In genomic region chr5:14178671-14179211, GRCh38 we compare ENCODE assay signal across 11 cellular contexts. TPM values are rescaled to one million over a fixed set of nuclear protein-coding genes. Genes with fewer than 3 reads are reported as not detected.
A peak's percentile ranks its signal among the peaks of the same experiment; 100 is the strongest.
DNase-seq lines count a peak whose midpoint lies in the region; ATAC-seq and TF ChIP-seq lines count a peak whose summit lies in the region.
"Had no signal": no experiment of that assay in that cellular context is flagged by ENCODE, and none has a peak within 500 bp of the region (broad histone marks: within the 10 kb centered on the region; RNA-seq: fewer than 3 reads in every experiment).

No MANE protein-coding gene starts in this region.

- H3K4me1 ChIP-seq in upper lobe of right lung, result peaks cover 24% of the 10 kb centered on the region

- DNase-seq in GM04503 (ENCODE audit: low read depth), result peak; percentile 78
- DNase-seq in RWPE1 (ENCODE audit: low spot score), result no peak
- DNase-seq in fibroblast of gingiva (ENCODE audit: low read depth), result peak; percentile 39
- no peak for DNase-seq in omental fat pad (ENCODE audit: low spot score)
- DNase-seq in activated T-cell treated with anti-CD3 and anti-CD28 coated beads, Interleukin-2, amount 50 U/mL, for 24 hours, result no peak
- DNase-seq in activated T-cell treated with anti-CD3 and anti-CD28 coated beads for 4 hours, result no peak
- no peak for DNase-seq in upper lobe of right lung
- DNase-seq in C1 segment of cervical spinal cord (lab: John Stamatoyannopoulos, UW), result no peak
- DNase-seq: cerebellar nuclear complex, NCI-H1092, psoas muscle had no signal

- no peaks in the 10 kb centered on the region for H3K36me3 ChIP-seq in upper lobe of right lung

- ATAC-seq in omental fat pad (ENCODE audit: low FRiP score) (peak; percentile 60), upper lobe of right lung (no peak)

- no peaks in the 10 kb centered on the region for H3K36me3 Mint-ChIP-seq in activated T-cell treated with anti-CD3 and anti-CD28 coated beads, Interleukin-2, amount 50 U/mL, for 24 hours (ENCODE audit: low read depth)

- peaks cover 11% of the 10 kb centered on the region for H3K27me3 Mint-ChIP-seq in activated T-cell treated with anti-CD3 and anti-CD28 coated beads, Interleukin-2, amount 50 U/mL, for 24 hours

- H3K9me3 ChIP-seq in upper lobe of right lung, result no peaks in the 10 kb centered on the region
- H3K9me3 ChIP-seq: psoas muscle had no signal

- intact Hi-C loops in upper lobe of right lung (cut with DNase I), result no loop called here

- H3K4me3 ChIP-seq in upper lobe of right lung, result no peak overlapping the region
- H3K4me3 ChIP-seq: psoas muscle had no signal

- H3K27ac ChIP-seq in RWPE1 (peak overlapping the region; percentile 27), upper lobe of right lung (no peak overlapping the region)
- H3K27ac ChIP-seq: psoas muscle had no signal

- TF ChIP-seq CTCF in RWPE1 (conservative IDR thresholded peaks at IDR 0.05; ENCODE audit: low read depth) (no peak), omental fat pad (IDR thresholded peaks at IDR 0.05) (no peak), upper lobe of right lung (IDR thresholded peaks at IDR 0.05) (no peak)

- POLR2A ChIA-PET in RWPE1 (lab: Yijun Ruan, JAX; ENCODE audit: low non-redundant PET), result no interaction called here

- no peaks in the 10 kb centered on the region for H3K27me3 ChIP-seq in upper lobe of right lung

- CTCF ChIA-PET in RWPE1 (lab: Yijun Ruan, JAX), result no interaction called here

- H3K4me3 Mint-ChIP-seq in activated T-cell treated with anti-CD3 and anti-CD28 coated beads, Interleukin-2, amount 50 U/mL, for 24 hours, result no peak overlapping the region

- H3K27ac Mint-ChIP-seq in activated T-cell treated with anti-CD3 and anti-CD28 coated beads, Interleukin-2, amount 50 U/mL, for 24 hours, result no peak overlapping the region

- H3K9me3 Mint-ChIP-seq in activated T-cell treated with anti-CD3 and anti-CD28 coated beads, Interleukin-2, amount 50 U/mL, for 24 hours, result no peaks in the 10 kb centered on the region

- no peaks in the 10 kb centered on the region for H3K4me1 Mint-ChIP-seq in activated T-cell treated with anti-CD3 and anti-CD28 coated beads, Interleukin-2, amount 50 U/mL, for 24 hours (ENCODE audit: low read depth)

RNA-seq across cellular contexts. Expression of gene TRIO, which starts 35.6 kb away (rescaled TPM):
- total RNA-seq in omental fat pad (100 to 1,000 TPM; 125 to 370 (median 193) TPM), upper lobe of right lung (148 TPM)

Comparison
In these comparisons a context has a peak if more than half of its experiments do, and no peak if none do; other contexts are left out.
1. DNase-seq: peak in GM04503 (single experiment) and fibroblast of gingiva (single experiment); none in RWPE1 (single experiment), omental fat pad (single experiment), activated T-cell treated with anti-CD3 and anti-CD28 coated beads, Interleukin-2, amount 50 U/mL, for 24 hours (single experiment), activated T-cell treated with anti-CD3 and anti-CD28 coated beads for 4 hours (single experiment), upper lobe of right lung (single experiment) and C1 segment of cervical spinal cord (0 of 14).